6 cellular contexts compared by ENCODE assay signal in the genomic region with DNA sequence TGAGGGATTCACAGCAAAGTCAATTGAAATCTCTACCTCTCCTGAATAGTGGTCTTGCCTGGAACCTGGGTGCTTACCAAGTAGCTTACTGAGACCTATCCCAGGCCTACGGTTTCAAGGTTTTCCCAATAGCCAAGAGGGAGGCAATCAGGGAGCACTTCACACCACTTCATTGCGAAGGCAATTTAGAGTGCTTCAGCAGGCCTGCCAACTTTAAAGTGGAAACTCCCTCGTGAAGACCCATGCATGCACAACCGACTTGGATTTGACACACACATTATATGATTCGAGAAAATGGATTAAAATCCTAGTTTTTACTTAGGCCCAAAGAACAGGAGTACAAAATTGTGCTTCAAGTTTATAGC. TPM values are rescaled to one million over a fixed set of nuclear protein-coding genes. Genes with fewer than 3 reads are reported as not detected.
"Had no signal": no experiment of that assay in that cellular context is flagged by ENCODE, and none has a peak within 500 bp of the region (broad histone marks: within the 10 kb centered on the region; RNA-seq: fewer than 3 reads in every experiment).

No MANE protein-coding gene starts in this region.

- H3K4me3 Mint-ChIP-seq: H9 had no signal

- H3K27ac Mint-ChIP-seq: H9 had no signal

- H3K27ac ChIP-seq: GM23248 had no signal

- DNase-seq: GOT3, H9, HCEC 1CT, IMR-90 had no signal

- H3K4me3 ChIP-seq: GM23248 had no signal

RNA-seq across cellular contexts. Expression of a gene that starts 51.5 kb away (rescaled TPM):
- total RNA-seq: GM23248, H9, HT-29, IMR-90 had no signal
